ENCODE assay signal across 16 cellular contexts in genomic region chr3:45012577-45012976, GRCh38. TPM values are rescaled to one million over a fixed set of nuclear protein-coding genes. Genes with fewer than 3 reads are reported as not detected.
DNase-seq lines count a peak whose midpoint lies in the region; ATAC-seq, FAIRE-seq and TF ChIP-seq lines count a peak whose summit lies in the region.
"Had no signal": no experiment of that assay in that cellular context is flagged by ENCODE, and none has a peak within 500 bp of the region (broad histone marks: within the 10 kb centered on the region; RNA-seq: fewer than 3 reads in every experiment).

No MANE protein-coding gene starts in this region.

- H3K4me3 ChIP-seq in adrenal gland (peak overlapping the region in 1 of 4 donors; percentile 14), skeletal muscle tissue (ENCODE audit: low read length in 3 of 3) (peak overlapping the region; percentile 4 to 45 (median 23))
- H3K4me3 ChIP-seq: cardiac muscle cell had no signal

- H3K36me3 Mint-ChIP-seq in CD14-positive monocyte: peaks cover 42 to 49% of the 10 kb centered on the region in 2 donors

- no peaks in the 10 kb centered on the region for H3K27me3 ChIP-seq in adrenal gland
- no peaks in the 10 kb centered on the region for H3K27me3 ChIP-seq in layer of hippocampus (ENCODE audit: control insufficient read depth, insufficient read depth, low read length)
- no peaks in the 10 kb centered on the region for H3K27me3 ChIP-seq in skeletal muscle tissue (ENCODE audit: control insufficient read depth in 3 of 3, insufficient read depth in 3 of 3, low read length in 3 of 3)
- H3K27me3 ChIP-seq: cardiac muscle cell had no signal

- WGBS in adrenal gland, 4 donors: 80 to 91% (median 90%) methylated on average over 4 of the region's 4 CpGs

- peaks cover 23% of the 10 kb centered on the region for H3K4me1 Mint-ChIP-seq in CD14-positive monocyte

- no peak overlapping the region for H3K4me3 Mint-ChIP-seq in CD14-positive monocyte
- H3K4me3 Mint-ChIP-seq: activated CD4-positive, alpha-beta T cell treated with anti-CD3 and anti-CD28 coated beads, Interleukin-2, amount 10 ng/mL, durations not matched to agents 7 days and 5 days had no signal

- H3K9me3 Mint-ChIP-seq in CD14-positive monocyte: peaks cover 0 to 2% (median 0%) of the 10 kb centered on the region in 7 donors
- H3K9me3 Mint-ChIP-seq: activated CD4-positive, alpha-beta T cell treated with anti-CD3 and anti-CD28 coated beads, Interleukin-2, amount 10 ng/mL, durations not matched to agents 7 days and 5 days; naive B cell had no signal

- no peak for TF ChIP-seq POLR2A in adrenal gland (IDR thresholded peaks at IDR 0.05)

- no peak for DNase-seq in CD14-positive monocyte (ENCODE audit: low spot score)
- DNase-seq in adrenal gland: no peak
- no peak for DNase-seq in omental fat pad (ENCODE audit: low spot score)
- no peak for DNase-seq in OCI-M1 (lab: John Stamatoyannopoulos, UW)
- no peak for DNase-seq in GM19239 (ENCODE audit: insufficient read length, low spot score)
- DNase-seq: activated CD4-positive, alpha-beta T cell treated with anti-CD3 and anti-CD28 coated beads, Interleukin-2, amount 10 ng/mL, durations not matched to agents 7 days and 5 days; AML-193; DMS53; NCI-H2081; SW 1271 had no signal

- ATAC-seq in omental fat pad (ENCODE audit: low FRiP score): no peak
- no peak for ATAC-seq in activated CD4-positive, CD25-positive, alpha-beta regulatory T cell treated with anti-CD3 and anti-CD28 coated beads, Interleukin-2, amount 50 U/mL, for 24 hours

- H3K9me3 ChIP-seq in adrenal gland (replicated peaks in 1 of 3): no peaks in the 10 kb centered on the region
- H3K9me3 ChIP-seq in skeletal muscle tissue (ENCODE audit: control insufficient read depth in 3 of 3, low read length in 3 of 3): no peaks in the 10 kb centered on the region

- H3K9ac ChIP-seq in skeletal muscle tissue (ENCODE audit: low read depth in 1 of 3, low read length in 3 of 3): peak overlapping the region in 1 of 3 donors; percentile 63

- intact Hi-C loops in CD14-positive monocyte (cut with micrococcal nuclease): no loop called here
- intact Hi-C loops in adrenal gland (cut with DNase I): no loop called here

- peak overlapping the region in 5 of 7 donors; percentile 46 to 79 (median 75) for H3K27ac Mint-ChIP-seq in CD14-positive monocyte

- FAIRE-seq in GM19239 (lab: Jason Lieb, UNC): no peak

- peaks cover 0 to 3% (median 0%) of the 10 kb centered on the region in 3 donors for H3K27me3 Mint-ChIP-seq in CD14-positive monocyte (ENCODE audit: low read depth in 3 of 3)
- H3K27me3 Mint-ChIP-seq: activated CD4-positive, alpha-beta T cell treated with anti-CD3 and anti-CD28 coated beads, Interleukin-2, amount 10 ng/mL, durations not matched to agents 7 days and 5 days; naive B cell had no signal

- peaks cover 34 to 59% of the 10 kb centered on the region in 2 donors for H3K4me1 ChIP-seq in adrenal gland (replicated peaks in 1 of 2)
- peaks cover 39 to 51% (median 49%) of the 10 kb centered on the region in 3 donors for H3K4me1 ChIP-seq in skeletal muscle tissue (ENCODE audit: control insufficient read depth in 3 of 3, insufficient read depth in 3 of 3, low read length in 3 of 3)

- no peak for TF ChIP-seq CTCF in CD14-positive monocyte (IDR thresholded peaks at IDR 0.05)
- TF ChIP-seq CTCF in adrenal gland (IDR thresholded peaks at IDR 0.05): no peak
- TF ChIP-seq CTCF in omental fat pad (IDR thresholded peaks at IDR 0.05): no peak

- H3K36me3 ChIP-seq in adrenal gland (replicated peaks in 1 of 2) (peaks cover 0 to 13% of the 10 kb centered on the region in 2 donors), skeletal muscle tissue (ENCODE audit: control insufficient read depth in 3 of 3, insufficient read depth in 3 of 3, low read length in 3 of 3) (peaks cover 3 to 17% (median 7%) of the 10 kb centered on the region in 3 donors)

- H3K27ac ChIP-seq in adrenal gland (peak overlapping the region; percentile 57 to 89 (median 86)), layer of hippocampus (ENCODE audit: low read depth, low read length) (peak overlapping the region; percentile 64), skeletal muscle tissue (ENCODE audit: low read depth, low read length) (peak overlapping the region; percentile 76)
- H3K27ac ChIP-seq: cardiac muscle cell had no signal

RNA-seq across cellular contexts. Expression of gene CLEC3B, which starts 13.5 kb away (rescaled TPM):
- polyA plus RNA-seq in CD14-positive monocyte (10 to 100 TPM; 14.5 to 22.7 TPM), adrenal gland (100 to 1,000 TPM in 2 of 3 donors, 1 to 10 TPM in 1; 5.1 to 251 (median 177) TPM)
- total RNA-seq in adrenal gland (100 to 1,000 TPM in 3 of 8 donors, 10 to 100 TPM in 5; 20.7 to 110 (median 73.1) TPM), skeletal muscle tissue (129 TPM), omental fat pad (100 to 1,000 TPM in 3 of 4 donors, 10 to 100 TPM in 1; 58.9 to 297 (median 125) TPM)
- total RNA-seq: epithelial cell of proximal tubule had no signal

RNA-seq across cellular contexts. Expression of gene EXOSC7, which starts 36.5 kb away (rescaled TPM):
- polyA plus RNA-seq in CD14-positive monocyte (10 to 100 TPM; 16.8 to 18.8 TPM), adrenal gland (10 to 100 TPM; 68.9 to 80.2 (median 73.4) TPM)
- total RNA-seq in adrenal gland (100 to 1,000 TPM in 4 of 8 donors, 10 to 100 TPM in 4; 72.9 to 214 (median 97.7) TPM), skeletal muscle tissue (36.0 TPM), omental fat pad (10 to 100 TPM; 31.7 to 47.7 (median 39.0) TPM)

RNA-seq across cellular contexts. Expression of gene ZDHHC3, which starts 36.6 kb away (rescaled TPM):
- polyA plus RNA-seq in CD14-positive monocyte (10 to 100 TPM; 52.1 to 61.3 TPM), adrenal gland (100 to 1,000 TPM in 1 of 3 donors, 10 to 100 TPM in 2; 30.1 to 148 (median 34.7) TPM)
- total RNA-seq in adrenal gland (100 to 1,000 TPM in 4 of 8 donors, 10 to 100 TPM in 4; 80.1 to 143 (median 99.2) TPM), skeletal muscle tissue (25.6 TPM), omental fat pad (10 to 100 TPM; 72.0 to 99.8 (median 80.1) TPM)
